30 cellular contexts compared by ENCODE assay signal in the genomic region with DNA sequence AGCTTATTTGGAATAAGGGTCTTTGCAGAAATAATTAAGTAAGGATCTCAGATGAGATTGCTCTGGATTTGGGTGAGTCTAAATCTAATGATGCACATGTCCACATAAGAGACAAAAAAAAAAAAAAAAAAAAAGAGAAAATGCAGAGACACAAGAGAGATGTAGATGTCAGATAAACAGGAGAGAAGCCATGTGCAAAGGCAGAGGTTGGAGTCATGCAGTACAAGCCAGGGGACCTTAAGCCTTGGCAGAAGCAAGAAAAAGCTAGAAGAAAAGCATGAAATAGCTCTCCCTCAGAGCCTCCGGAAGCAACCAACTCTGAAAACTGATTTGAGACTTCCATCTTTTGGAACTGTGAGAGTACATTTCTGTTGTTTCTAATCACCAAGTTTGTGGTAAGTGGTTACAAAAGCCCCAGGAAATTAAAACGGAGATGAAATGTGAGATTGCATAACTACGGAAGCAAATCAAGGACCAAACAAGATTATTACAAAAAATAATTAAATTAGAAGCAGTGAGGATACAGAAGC.
"Had no signal": no experiment of that assay in that cellular context is flagged by ENCODE, and none has a peak within 500 bp of the region (broad histone marks: within the 10 kb centered on the region; RNA-seq: fewer than 3 reads in every experiment).

No MANE protein-coding gene starts in this region.

- DNase-seq: colonic mucosa; effector CD8-positive, alpha-beta T cell; endodermal cell; foreskin fibroblast; gastrocnemius medialis; heart left ventricle; left cardiac atrium; left lung; mesenchymal stem cell; mucosa of descending colon; naive B cell; right lobe of liver; small intestine; stimulated activated CD4-positive, alpha-beta T cell treated with anti-CD3 and anti-CD28 coated beads, Interleukin-1b, Interleukin-23, amount 100 ng/mL, for 48 hours; stimulated activated CD4-positive, alpha-beta T cell treated with anti-CD3 and anti-CD28 coated beads, Interleukin-4, amount 100 ng/mL, for 1 hour; stimulated activated CD8-positive, alpha-beta memory T cell treated with anti-CD3 and anti-CD28 coated beads, Interleukin-4, amount 100 ng/mL, for 48 hours; stimulated activated naive CD4-positive, alpha-beta T cell; stimulated activated naive CD8-positive, alpha-beta T cell treated with anti-CD3 and anti-CD28 coated beads, Interleukin-15, amount 100 ng/mL, for 72 hours; thyroid gland had no signal

- H3K9me3 ChIP-seq: colonic mucosa, gastrocnemius medialis, heart left ventricle, left lung, right lobe of liver, thyroid gland had no signal

- H3K9me3 Mint-ChIP-seq: dendritic cell treated with granulocyte-macrophage colony-stimulating factor and Interleukin-4, amounts not matched to agents 40 ng/mL and 50 ng/mL, for 4 days; endodermal cell; mesothelial cell of epicardium; natural killer cell treated with Interleukin-12 subunit alpha and Interleukin-12 subunit beta and Interleukin-15 and Interleukin-18, amount 100 ng/mL, for 72 hours; neural crest cell; type B pancreatic cell had no signal

- H3K27ac Mint-ChIP-seq: dendritic cell treated with granulocyte-macrophage colony-stimulating factor and Interleukin-4, amounts not matched to agents 40 ng/mL and 50 ng/mL, for 4 days; endodermal cell; mesothelial cell of epicardium; natural killer cell treated with Interleukin-12 subunit alpha and Interleukin-12 subunit beta and Interleukin-15 and Interleukin-18, amount 100 ng/mL, for 72 hours; progenitor cell of endocrine pancreas; stimulated activated naive CD8-positive, alpha-beta T cell treated with anti-CD3 and anti-CD28 coated beads, Interleukin-15, amount 100 ng/mL, for 72 hours; type B pancreatic cell had no signal

- H3K4me3 Mint-ChIP-seq: dendritic cell treated with granulocyte-macrophage colony-stimulating factor and Interleukin-4, amounts not matched to agents 40 ng/mL and 50 ng/mL, for 4 days; endodermal cell; mesothelial cell of epicardium; naive B cell; natural killer cell treated with Interleukin-12 subunit alpha and Interleukin-12 subunit beta and Interleukin-15 and Interleukin-18, amount 100 ng/mL, for 72 hours; neural crest cell; stimulated activated naive CD8-positive, alpha-beta T cell treated with anti-CD3 and anti-CD28 coated beads, Interleukin-15, amount 100 ng/mL, for 72 hours; type B pancreatic cell had no signal

- H3K36me3 ChIP-seq: colonic mucosa, gastrocnemius medialis, heart left ventricle, left lung, right lobe of liver, thyroid gland had no signal

- FAIRE-seq: islet of Langerhans, small intestine had no signal

- H3K4me3 ChIP-seq: colonic mucosa, gastrocnemius medialis, heart left ventricle, hepatocyte, left lung, mucosa of descending colon, right lobe of liver, thyroid gland had no signal

- H3K27me3 Mint-ChIP-seq: dendritic cell treated with granulocyte-macrophage colony-stimulating factor and Interleukin-4, amounts not matched to agents 40 ng/mL and 50 ng/mL, for 4 days; naive B cell; natural killer cell treated with Interleukin-12 subunit alpha and Interleukin-12 subunit beta and Interleukin-15 and Interleukin-18, amount 100 ng/mL, for 72 hours; stimulated activated naive CD8-positive, alpha-beta T cell treated with anti-CD3 and anti-CD28 coated beads, Interleukin-15, amount 100 ng/mL, for 72 hours had no signal

- H3K27me3 ChIP-seq: colonic mucosa, gastrocnemius medialis, heart left ventricle, hepatocyte, left lung, right lobe of liver, thyroid gland had no signal

- H3K4me1 ChIP-seq: colonic mucosa, gastrocnemius medialis, heart left ventricle, left lung, parathyroid adenoma, right lobe of liver, thyroid gland had no signal

- H3K4me1 Mint-ChIP-seq: endodermal cell; mesothelial cell of epicardium; naive B cell; neural crest cell; stimulated activated naive CD8-positive, alpha-beta T cell treated with anti-CD3 and anti-CD28 coated beads, Interleukin-15, amount 100 ng/mL, for 72 hours had no signal

- ATAC-seq: esophagus mucosa; gastrocnemius medialis; heart left ventricle; left cardiac atrium; left lung; mucosa of descending colon; natural killer cell treated with Interleukin-12 subunit alpha and Interleukin-12 subunit beta and Interleukin-15 and Interleukin-18, amount 100 ng/mL, for 72 hours; right lobe of liver; stimulated activated naive CD8-positive, alpha-beta T cell treated with anti-CD3 and anti-CD28 coated beads, Interleukin-15, amount 100 ng/mL, for 72 hours had no signal

- H3K27ac ChIP-seq: colonic mucosa, epithelial cell of prostate, gastrocnemius medialis, heart left ventricle, hepatocyte, left lung, parathyroid adenoma, right lobe of liver, thyroid gland had no signal

- H3K36me3 Mint-ChIP-seq: mesothelial cell of epicardium; naive B cell; natural killer cell treated with Interleukin-12 subunit alpha and Interleukin-12 subunit beta and Interleukin-15 and Interleukin-18, amount 100 ng/mL, for 72 hours; type B pancreatic cell had no signal
